Comparison of ENCODE assay signal across 8 cellular contexts in the genomic region with DNA sequence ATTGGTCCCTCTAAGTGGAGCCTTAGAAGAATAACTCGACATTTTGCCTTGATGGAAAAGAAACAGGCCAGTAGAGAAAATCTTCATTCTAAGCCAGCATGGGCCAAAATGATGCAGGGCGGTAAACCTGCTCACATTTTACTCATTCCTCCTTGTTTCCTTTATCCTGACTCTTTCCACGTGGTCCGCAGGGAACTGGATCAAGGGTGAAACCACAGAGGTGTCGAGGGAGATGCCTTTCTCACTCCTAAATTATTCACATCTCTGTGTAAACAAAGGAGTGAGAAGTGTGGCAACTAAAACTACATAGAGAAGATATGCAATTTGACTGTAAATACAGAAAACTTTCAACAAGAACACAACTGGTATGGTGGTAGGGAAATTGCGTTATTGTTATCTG.
A peak's percentile ranks its signal among the peaks of the same experiment; 100 is the strongest.
DNase-seq lines count a peak whose midpoint lies in the region; FAIRE-seq and TF ChIP-seq lines count a peak whose summit lies in the region.
"Not testable (repeated sequence)": the region's sequence is repeated elsewhere in the genome, so short reads cannot be mapped to it uniquely, and the experiment has no call there.

No MANE protein-coding gene starts in this region.

- not testable (repeated sequence) for H3K4me2 ChIP-seq in astrocyte (ENCODE audit: low read length); H1 (ENCODE audit: insufficient read depth in 1 of 2, low read depth in 2 of 2, low read length in 2 of 2); mesendoderm (ENCODE audit: low read length)

- not testable (repeated sequence) for H3K18ac ChIP-seq in H1 (ENCODE audit: extremely low read depth, low read length); mesendoderm (ENCODE audit: low read length)

- H3K4me1 ChIP-seq in astrocyte (ENCODE audit: insufficient read depth, low read length); H1 (replicated peaks in 1 of 4; ENCODE audit: control insufficient read depth in 3 of 4, insufficient read depth in 4 of 4, low read length in 3 of 4); mesendoderm (ENCODE audit: control insufficient read depth, low read depth, low read length): not testable (repeated sequence)

- H3K56ac ChIP-seq in H1 (replicated peaks; ENCODE audit: insufficient read length, low read depth, low read length); mesendoderm (ENCODE audit: low read length): not testable (repeated sequence)

- H2BK5ac ChIP-seq in H1 (ENCODE audit: low read depth, low read length); mesendoderm (ENCODE audit: low read length): not testable (repeated sequence)

- not testable (repeated sequence) for H4K8ac ChIP-seq in H1 (ENCODE audit: extremely low read depth, insufficient read depth, low read length); mesendoderm (ENCODE audit: low read depth, low read length)

- not testable (repeated sequence) for H3K79me1 ChIP-seq in H1 (ENCODE audit: low read depth, low read length); mesendoderm (ENCODE audit: low read length)

- not testable (repeated sequence) for H3K4me3 Mint-ChIP-seq in astrocyte (ENCODE audit: unreplicated experiment)

- not testable (repeated sequence) for TF ChIP-seq EP300 in H1 (IDR thresholded peaks at IDR 0.05; ENCODE audit: borderline replicate concordance in 1 of 2, low read depth in 2 of 2, low read length in 2 of 2)

- H2BK15ac ChIP-seq in H1 (ENCODE audit: low read length); mesendoderm (replicated peaks; ENCODE audit: low read depth): not testable (repeated sequence)

- H3K79me2 ChIP-seq in astrocyte (ENCODE audit: insufficient read depth, low read length); H1 (ENCODE audit: control insufficient read depth in 1 of 2, insufficient read depth in 2 of 2, low read length in 2 of 2); mesendoderm (ENCODE audit: control insufficient read depth, insufficient read depth, low read length): not testable (repeated sequence)

- H3K36me3 Mint-ChIP-seq in astrocyte (ENCODE audit: low read depth, unreplicated experiment), result not testable (repeated sequence)

- H3K27me3 ChIP-seq in astrocyte (ENCODE audit: insufficient read depth, low read length); H1 (replicated peaks in 1 of 4; ENCODE audit: control insufficient read depth in 3 of 4, extremely low read depth in 1 of 4, insufficient read depth in 3 of 4, low read length in 3 of 4); mesendoderm (ENCODE audit: insufficient read depth, low read length, poor library complexity): not testable (repeated sequence)

- not testable (repeated sequence) for H3K23ac ChIP-seq in H1 (ENCODE audit: insufficient read length); mesendoderm (ENCODE audit: low read length)

- not testable (repeated sequence) for H3K9me3 ChIP-seq in astrocyte (ENCODE audit: insufficient read depth, low read depth, low read length); H1 (ENCODE audit: insufficient read depth in 2 of 2, low read depth in 1 of 2, low read length in 1 of 2)

- H3K27ac ChIP-seq in astrocyte (ENCODE audit: low read depth, low read length); H1 (ENCODE audit: low read depth, low read length); mesendoderm (ENCODE audit: low read depth, low read length): not testable (repeated sequence)

- TF ChIP-seq RAD21 in H1 (IDR thresholded peaks at IDR 0.05 in 1 of 2, conservative IDR thresholded peaks at IDR 0.05 in 1 of 2; ENCODE audit: low read depth in 2 of 2, low read length in 2 of 2), result not testable (repeated sequence)

- not testable (repeated sequence) for H3K36me3 ChIP-seq in astrocyte (ENCODE audit: insufficient read depth, low read length); H1 (ENCODE audit: control insufficient read depth in 2 of 4, insufficient read depth in 4 of 4, low read length in 3 of 4); mesendoderm (ENCODE audit: control insufficient read depth, insufficient read depth, low read length)

- not testable (repeated sequence) for H3K4me1 Mint-ChIP-seq in astrocyte (ENCODE audit: low read depth, unreplicated experiment)

- not testable (repeated sequence) for H4K5ac ChIP-seq in H1 (ENCODE audit: insufficient read length, low read depth, low read length); mesendoderm (ENCODE audit: low read length)

- POLR2A ChIA-PET in H1 (lab: Charles Lee; ENCODE audit: partially characterized antibody), result not testable (repeated sequence)

- H2AK5ac ChIP-seq in H1 (ENCODE audit: low read depth, low read length); mesendoderm (ENCODE audit: low read length): not testable (repeated sequence)

- H3K23me2 ChIP-seq in H1 (ENCODE audit: low read depth, low read length), result not testable (repeated sequence)

- H2AFZ ChIP-seq in astrocyte (ENCODE audit: low read depth, low read length); H1 (ENCODE audit: low read length): not testable (repeated sequence)

- H2BK120ac ChIP-seq in H1 (replicated peaks; ENCODE audit: low read depth, low read length); mesendoderm (ENCODE audit: low read depth, low read length): not testable (repeated sequence)

- CTCF ChIA-PET in H1 (lab: Charles Lee; ENCODE audit: partially characterized antibody), result not testable (repeated sequence)

- not testable (repeated sequence) for H3K9ac ChIP-seq in astrocyte (ENCODE audit: low read length); H1 (replicated peaks in 1 of 4; ENCODE audit: extremely low read depth in 1 of 4, low read depth in 3 of 4, low read length in 3 of 4); mesendoderm (ENCODE audit: low read length)

- not testable (repeated sequence) for H3K4me3 ChIP-seq in astrocyte (ENCODE audit: insufficient read depth, low read depth, low read length); H1 (ENCODE audit: extremely low read depth in 1 of 4, insufficient read depth in 2 of 4, low read depth in 3 of 4, low read length in 4 of 4); fibroblast of the aortic adventitia (ENCODE audit: low read depth, low read length); mesendoderm (ENCODE audit: low read length)

- H2BK12ac ChIP-seq in H1 (ENCODE audit: low read depth, low read length), result not testable (repeated sequence)

- H3K14ac ChIP-seq in H1 (ENCODE audit: insufficient read length), result not testable (repeated sequence)

- not testable (repeated sequence) for TF ChIP-seq POLR2A in H1 (IDR thresholded peaks at IDR 0.05; ENCODE audit: control extremely low read depth in 1 of 2, low read depth in 2 of 2, low read length in 2 of 2)

- not testable (repeated sequence) for H2BK20ac ChIP-seq in H1 (ENCODE audit: low read length)

- TF ChIP-seq CTCF in astrocyte (IDR thresholded peaks at IDR 0.05; ENCODE audit: insufficient read depth, low read depth, low read length); H1 (IDR thresholded peaks at IDR 0.05; ENCODE audit: control extremely low read depth in 1 of 3, insufficient read depth in 1 of 3, low read depth in 1 of 3, low read length in 3 of 3); fibroblast of the aortic adventitia (IDR thresholded peaks at IDR 0.05; ENCODE audit: insufficient read depth, low read length): not testable (repeated sequence)

- not testable (repeated sequence) for H4K20me1 ChIP-seq in astrocyte (ENCODE audit: insufficient read depth, low read length); H1 (replicated peaks in 1 of 2; ENCODE audit: control insufficient read depth in 1 of 2, insufficient read depth in 2 of 2, low read length in 2 of 2)

- not testable (repeated sequence) for FAIRE-seq in astrocyte (lab: Jason Lieb, UNC); H1 (lab: Jason Lieb, UNC)

- H3K4ac ChIP-seq in H1 (replicated peaks; ENCODE audit: insufficient read length, low read depth, low read length); mesendoderm (ENCODE audit: low read depth, low read length): not testable (repeated sequence)

- not testable (repeated sequence) for H4K91ac ChIP-seq in H1 (replicated peaks; ENCODE audit: insufficient read length, low read length)

- H3K27ac Mint-ChIP-seq in astrocyte (ENCODE audit: unreplicated experiment), result not testable (repeated sequence)

- H3K27me3 Mint-ChIP-seq in astrocyte (ENCODE audit: low read depth, unreplicated experiment), result not testable (repeated sequence)

- WGBS in H1 (ENCODE audit: extremely low coverage in 1 of 2, insufficient coverage in 1 of 2, insufficient read length in 1 of 2, insufficient replicate concordance in 2 of 2, low coverage in 1 of 2, low lambda C conversion rate in 2 of 2, missing lambda C conversion rate in 1 of 2), 2 experiments, result 72% methylated on average over 6 of the region's 6 CpGs; no CpG with 5 or more reads in 1 of the 2 experiments
- no CpG with 5 or more reads among the region's 6 CpGs for WGBS in mesendoderm (ENCODE audit: extremely low coverage, insufficient coverage, low lambda C conversion rate)

- DNase-seq in A172 (ENCODE audit: low spot score), result peak; percentile 25
- peak; percentile 13 for DNase-seq in H4 (ENCODE audit: low spot score)
- DNase-seq in NCI-H226, result peak; percentile 16
- peak; percentile 2 for DNase-seq in astrocyte (ENCODE audit: low read depth)
- not testable (repeated sequence) for DNase-seq in H1 (ENCODE audit: low read depth in 1 of 2, low spot score in 2 of 2)
- peak; percentile 6 for DNase-seq in fibroblast of the aortic adventitia (ENCODE audit: low read depth)
- DNase-seq in mesendoderm, result peak; percentile 72
- peak; percentile 4 for DNase-seq in retina

- H3K9me3 Mint-ChIP-seq in astrocyte (ENCODE audit: unreplicated experiment), result not testable (repeated sequence)

TF ChIP-seq in H1, 55 proteins besides CTCF, POLR2A, EP300 and RAD21:
- TF ChIP-seq, protein P1, sequence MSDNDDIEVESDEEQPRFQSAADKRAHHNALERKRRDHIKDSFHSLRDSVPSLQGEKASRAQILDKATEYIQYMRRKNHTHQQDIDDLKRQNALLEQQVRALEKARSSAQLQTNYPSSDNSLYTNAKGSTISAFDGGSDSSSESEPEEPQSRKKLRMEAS (IDR thresholded peaks at IDR 0.05), result 0 out of 2 replicates have a peak, but pooled peaks have one; percentile 13
- TF ChIP-seq, protein P2, sequence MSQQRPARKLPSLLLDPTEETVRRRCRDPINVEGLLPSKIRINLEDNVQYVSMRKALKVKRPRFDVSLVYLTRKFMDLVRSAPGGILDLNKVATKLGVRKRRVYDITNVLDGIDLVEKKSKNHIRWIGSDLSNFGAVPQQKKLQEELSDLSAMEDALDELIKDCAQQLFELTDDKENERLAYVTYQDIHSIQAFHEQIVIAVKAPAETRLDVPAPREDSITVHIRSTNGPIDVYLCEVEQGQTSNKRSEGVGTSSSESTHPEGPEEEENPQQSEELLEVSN (IDR thresholded peaks at IDR 0.05), result 0 out of 2 replicates have a peak, but pooled peaks have one; percentile 32
